In genomic region chr2:172082105-172082943, GRCh38 we compare ENCODE assay signal across 11 cellular contexts. TPM values are rescaled to one million over a fixed set of nuclear protein-coding genes. Genes with fewer than 3 reads are reported as not detected.
DNase-seq lines count a peak whose midpoint lies in the region; ATAC-seq, FAIRE-seq and TF ChIP-seq lines count a peak whose summit lies in the region.
"Had no signal": no experiment of that assay in that cellular context is flagged by ENCODE, and none has a peak within 500 bp of the region (broad histone marks: within the 10 kb centered on the region; RNA-seq: fewer than 3 reads in every experiment).

No MANE protein-coding gene starts in this region.

- FAIRE-seq in frontal cortex (lab: Jason Lieb, UNC): no peak

- peak overlapping the region; percentile 41 for H3K27ac Mint-ChIP-seq in activated CD4-positive, alpha-beta T cell treated with anti-CD3 and anti-CD28 coated beads, Interleukin-2, amount 10 ng/mL, durations not matched to agents 7 days and 5 days
- no peak overlapping the region for H3K27ac Mint-ChIP-seq in activated CD4-positive, alpha-beta T cell treated with anti-CD3 and anti-CD28 coated beads, Interleukin-2, amount 10 ng/mL, durations not matched to agents 24 days and 14 days

- H3K36me3 ChIP-seq in sigmoid colon: no peaks in the 10 kb centered on the region
- no peaks in the 10 kb centered on the region for H3K36me3 ChIP-seq in BE2C

- POLR2A ChIA-PET in activated CD4-positive, alpha-beta T cell treated with anti-CD3 and anti-CD28 coated beads, Interleukin-2, amount 10 ng/mL, durations not matched to agents 7 days and 5 days (lab: Charles Lee): no interaction called here

- TF ChIP-seq EP300 in sigmoid colon (IDR thresholded peaks at IDR 0.05): no peak

- H3K27me3 ChIP-seq in sigmoid colon (peaks cover 64 to 81% (median 73%) of the 10 kb centered on the region in 3 donors), BE2C (peaks cover 58% of the 10 kb centered on the region)

- intact Hi-C loops in activated CD4-positive, alpha-beta T cell treated with anti-CD3 and anti-CD28 coated beads, Interleukin-2, amount 10 ng/mL, durations not matched to agents 24 days and 14 days (cut with micrococcal nuclease): no loop called here
- intact Hi-C loops in sigmoid colon (cut with DNase I): loop anchor here (10.0 kb wide), 1 partner anchor 188 kb away; the partner anchor contains the start of gene SLC25A12

- no peak overlapping the region for H3K4me3 Mint-ChIP-seq in activated CD4-positive, alpha-beta T cell treated with anti-CD3 and anti-CD28 coated beads, Interleukin-2, amount 10 ng/mL, durations not matched to agents 7 days and 5 days
- H3K4me3 Mint-ChIP-seq in activated CD4-positive, alpha-beta T cell treated with anti-CD3 and anti-CD28 coated beads, Interleukin-2, amount 10 ng/mL, durations not matched to agents 24 days and 14 days: no peak overlapping the region

- no peak for DNase-seq in activated CD4-positive, alpha-beta T cell treated with anti-CD3 and anti-CD28 coated beads, Interleukin-2, amount 10 ng/mL, durations not matched to agents 7 days and 5 days
- no peak for DNase-seq in activated CD4-positive, alpha-beta T cell treated with anti-CD3 and anti-CD28 coated beads, Interleukin-2, amount 10 ng/mL, durations not matched to agents 24 days and 14 days
- peak; percentile 41 for DNase-seq in NB4 (ENCODE audit: low read depth)
- DNase-seq in frontal cortex (ENCODE audit: low spot score in 2 of 2): peak; percentile 1 to 33
- DNase-seq in retina: peak; percentile 28
- DNase-seq in sigmoid colon: no peak
- no peak for DNase-seq in BE2C
- DNase-seq: activated CD4-positive, alpha-beta T cell treated with anti-CD3 and anti-CD28 coated beads, Interleukin-2, amount 50 U/mL, for 4 hours; KBM-7 had no signal

- H3K4me1 ChIP-seq in sigmoid colon (peaks cover 0 to 38% (median 32%) of the 10 kb centered on the region in 4 donors), BE2C (no peaks in the 10 kb centered on the region)

- ATAC-seq in GM21390 (IDR thresholded peaks at IDR 0.05; ENCODE audit: unreplicated experiment): no peak

- no peaks in the 10 kb centered on the region for H3K9me3 Mint-ChIP-seq in activated CD4-positive, alpha-beta T cell treated with anti-CD3 and anti-CD28 coated beads, Interleukin-2, amount 10 ng/mL, durations not matched to agents 7 days and 5 days
- H3K9me3 Mint-ChIP-seq in activated CD4-positive, alpha-beta T cell treated with anti-CD3 and anti-CD28 coated beads, Interleukin-2, amount 10 ng/mL, durations not matched to agents 24 days and 14 days: peaks cover 9% of the 10 kb centered on the region

- TF ChIP-seq POLR2A in NB4 (IDR thresholded peaks at IDR 0.05; ENCODE audit: extremely low read depth, insufficient read length): no peak
- no peak for TF ChIP-seq POLR2A in sigmoid colon (IDR thresholded peaks at IDR 0.05)

- CTCF ChIA-PET in activated CD4-positive, alpha-beta T cell treated with anti-CD3 and anti-CD28 coated beads, Interleukin-2, amount 10 ng/mL, durations not matched to agents 7 days and 5 days (lab: Charles Lee): interaction anchor here (0.5 to 2.0 kb wide), 9 partner anchors 11 to 470 kb away, joined by 3 to 6 read pairs (median 3); partner anchors contain the start of gene DLX2

- H3K9me3 ChIP-seq in sigmoid colon (no peaks in the 10 kb centered on the region), BE2C (no peaks in the 10 kb centered on the region)

- TF ChIP-seq CTCF in NB4 (IDR thresholded peaks at IDR 0.05; ENCODE audit: low read depth, low read length) (no peak), sigmoid colon (IDR thresholded peaks at IDR 0.05) (no peak), BE2C (IDR thresholded peaks at IDR 0.05; ENCODE audit: low read depth, low read length) (no peak)

- H3K4me1 Mint-ChIP-seq in activated CD4-positive, alpha-beta T cell treated with anti-CD3 and anti-CD28 coated beads, Interleukin-2, amount 10 ng/mL, durations not matched to agents 7 days and 5 days: peaks cover 54% of the 10 kb centered on the region
- peaks cover 23% of the 10 kb centered on the region for H3K4me1 Mint-ChIP-seq in activated CD4-positive, alpha-beta T cell treated with anti-CD3 and anti-CD28 coated beads, Interleukin-2, amount 10 ng/mL, durations not matched to agents 24 days and 14 days

- H3K36me3 Mint-ChIP-seq in activated CD4-positive, alpha-beta T cell treated with anti-CD3 and anti-CD28 coated beads, Interleukin-2, amount 10 ng/mL, durations not matched to agents 7 days and 5 days (ENCODE audit: low read depth): peaks cover 11% of the 10 kb centered on the region
- H3K36me3 Mint-ChIP-seq in activated CD4-positive, alpha-beta T cell treated with anti-CD3 and anti-CD28 coated beads, Interleukin-2, amount 10 ng/mL, durations not matched to agents 24 days and 14 days (ENCODE audit: low read depth): peaks cover 12% of the 10 kb centered on the region

- WGBS in sigmoid colon, 2 donors: 5 to 7% methylated on average over 14 of the region's 14 CpGs

- no peak overlapping the region for H3K4me3 ChIP-seq in NB4 (ENCODE audit: low read depth, low read length)
- no peak overlapping the region for H3K4me3 ChIP-seq in sigmoid colon
- no peak overlapping the region for H3K4me3 ChIP-seq in BE2C (ENCODE audit: low read depth, low read length)

- peaks cover 89% of the 10 kb centered on the region for H3K27me3 Mint-ChIP-seq in activated CD4-positive, alpha-beta T cell treated with anti-CD3 and anti-CD28 coated beads, Interleukin-2, amount 10 ng/mL, durations not matched to agents 7 days and 5 days
- peaks cover 88% of the 10 kb centered on the region for H3K27me3 Mint-ChIP-seq in activated CD4-positive, alpha-beta T cell treated with anti-CD3 and anti-CD28 coated beads, Interleukin-2, amount 10 ng/mL, durations not matched to agents 24 days and 14 days

- H3K27ac ChIP-seq in sigmoid colon: no peak overlapping the region

RNA-seq across cellular contexts. Expression of gene DLX1, which starts 3.0 kb away (rescaled TPM):
- total RNA-seq in activated CD4-positive, alpha-beta T cell treated with anti-CD3 and anti-CD28 coated beads, Interleukin-2, amount 10 ng/mL, durations not matched to agents 7 days and 5 days: not detected
- total RNA-seq in activated CD4-positive, alpha-beta T cell treated with anti-CD3 and anti-CD28 coated beads, Interleukin-2, amount 10 ng/mL, durations not matched to agents 24 days and 14 days: not detected in 2 replicates
- total RNA-seq in frontal cortex (21.6 TPM), sigmoid colon (1 to 10 TPM in 1 of 4 donors, under 1 TPM in 3; 0.27 to 1.1 (median 0.52) TPM)
- polyA plus RNA-seq in sigmoid colon: under 1 TPM in 1 of 3 donors, not detected in 2; 0.22 TPM
- polyA plus RNA-seq in BE2C (2012; ENCODE audit: insufficient read depth, insufficient read length, low read depth): 1.4 TPM

RNA-seq across cellular contexts. Expression of gene DLX2, which starts 20.4 kb away (rescaled TPM):
- total RNA-seq in activated CD4-positive, alpha-beta T cell treated with anti-CD3 and anti-CD28 coated beads, Interleukin-2, amount 10 ng/mL, durations not matched to agents 7 days and 5 days: not detected
- total RNA-seq in activated CD4-positive, alpha-beta T cell treated with anti-CD3 and anti-CD28 coated beads, Interleukin-2, amount 10 ng/mL, durations not matched to agents 24 days and 14 days: 0.26 TPM in 1 of 2 replicates, not detected in the other
- total RNA-seq in frontal cortex (2.9 TPM), sigmoid colon (under 1 TPM in 2 of 4 donors, not detected in 2; under 0.01 to 0.14 TPM)
- under 1 TPM in 1 of 3 donors, not detected in 2; 0.04 TPM for polyA plus RNA-seq in sigmoid colon
- polyA plus RNA-seq in BE2C (2012; ENCODE audit: insufficient read depth, insufficient read length, low read depth): not detected
- total RNA-seq: urinary bladder had no signal

Comparison
In these comparisons a context has a peak if more than half of its experiments do, and no peak if none do; other contexts are left out.
1. DNase-seq: peak in NB4 (single experiment), frontal cortex (2 of 2) and retina (single experiment); none in activated CD4-positive, alpha-beta T cell treated with anti-CD3 and anti-CD28 coated beads, Interleukin-2, amount 10 ng/mL, durations not matched to agents 7 days and 5 days (single experiment), activated CD4-positive, alpha-beta T cell treated with anti-CD3 and anti-CD28 coated beads, Interleukin-2, amount 10 ng/mL, durations not matched to agents 24 days and 14 days (single experiment), sigmoid colon (single experiment) and BE2C (single experiment).
2. RNA of gene DLX1, which starts 3.0 kb away (total RNA-seq): 21.6 TPM in frontal cortex (single experiment); 0.27 to 1.1 TPM in sigmoid colon, not detected in activated CD4-positive, alpha-beta T cell treated with anti-CD3 and anti-CD28 coated beads, Interleukin-2, amount 10 ng/mL, durations not matched to agents 7 days and 5 days and not detected in activated CD4-positive, alpha-beta T cell treated with anti-CD3 and anti-CD28 coated beads, Interleukin-2, amount 10 ng/mL, durations not matched to agents 24 days and 14 days; every median in the first group is over 10 times any median in the second.